ENCODE assay signal across 39 cellular contexts in the genomic region with DNA sequence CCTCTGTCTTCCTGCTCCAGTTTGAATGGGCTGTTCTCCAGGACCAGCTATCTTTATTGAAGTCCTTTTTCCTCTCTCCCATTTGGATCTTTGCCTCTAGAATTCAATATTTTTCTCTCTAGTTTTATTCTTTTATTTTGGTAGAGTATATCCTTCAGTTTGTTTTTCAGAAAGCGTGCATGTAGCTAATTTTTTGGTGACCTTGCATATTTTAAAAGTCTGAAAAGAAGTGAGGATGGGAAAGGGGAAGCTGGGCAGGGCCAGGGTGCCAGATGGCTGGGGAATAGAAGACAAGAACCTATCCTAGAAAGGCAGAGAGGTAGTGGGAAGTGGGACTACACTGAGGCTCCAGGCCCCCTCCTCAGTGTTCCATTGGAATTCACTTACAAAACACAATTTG.
"Had no signal": no experiment of that assay in that cellular context is flagged by ENCODE, and none has a peak within 500 bp of the region (broad histone marks: within the 10 kb centered on the region; RNA-seq: fewer than 3 reads in every experiment).

No MANE protein-coding gene starts in this region.

- H3K27me3 ChIP-seq: body of pancreas, cardiac muscle cell had no signal

- DNase-seq: activated B cell treated with CpG ODN at 0.5 μM for 24 hours; activated CD4-positive, alpha-beta memory T cell treated with anti-CD3 and anti-CD28 coated beads for 36 hours; activated CD4-positive, alpha-beta T cell treated with anti-CD3 and anti-CD28 coated beads for 4 hours; activated CD4-positive, alpha-beta T cell treated with anti-CD3 and anti-CD28 coated beads, Interleukin-2, amount 10 ng/mL, durations not matched to agents 24 days and 14 days; activated CD4-positive, alpha-beta T cell treated with anti-CD3 and anti-CD28 coated beads, Interleukin-2, amount 50 U/mL, for 1 hour; activated CD4-positive, alpha-beta T cell treated with anti-CD3 and anti-CD28 coated beads, Interleukin-2, amount 50 U/mL, for 4 hours; activated CD4-positive, CD25-positive, alpha-beta regulatory T cell treated with anti-CD3 and anti-CD28 coated beads, Interleukin-2, amount 50 U/mL, for 72 hours; activated CD8-positive, alpha-beta memory T cell treated with anti-CD3 and anti-CD28 coated beads, Interleukin-2, amount 50 U/mL, for 4 hours; activated CD8-positive, alpha-beta T cell treated with anti-CD3 and anti-CD28 coated beads for 36 hours; activated effector memory CD4-positive, alpha-beta T cell treated with anti-CD3 and anti-CD28 coated beads, Interleukin-2, amount 50 U/mL, for 16 hours; activated gamma-delta T cell treated with Interleukin-2 at 50 U/mL for 16 hours; activated naive CD4-positive, alpha-beta T cell; activated naive CD4-positive, alpha-beta T cell treated with anti-CD3 and anti-CD28 coated beads for 36 hours; activated naive CD4-positive, alpha-beta T cell treated with anti-CD3 and anti-CD28 coated beads, Interleukin-2, amount 50 U/mL, for 16 hours; activated naive CD8-positive, alpha-beta T cell treated with anti-CD3 and anti-CD28 coated beads for 36 hours; activated T-cell treated with anti-CD3 and anti-CD28 coated beads for 4 hours; activated T-cell treated with anti-CD3 and anti-CD28 coated beads, Interleukin-2, amount 50 U/mL, for 1 hour; activated T-cell treated with anti-CD3 and anti-CD28 coated beads, Interleukin-2, amount 50 U/mL, for 4 hours; activated T-cell treated with anti-CD3 and anti-CD28 coated beads, Interleukin-2, amount 50 U/mL, for 72 hours; adrenal gland; amniotic stem cell; aorta; body of pancreas; caudate nucleus; cerebellar nuclear complex; T-helper 1 cell; T-helper 2 cell; T-helper 9 cell had no signal

- H3K9me3 ChIP-seq: adrenal gland, body of pancreas had no signal

- H3K27ac ChIP-seq: adrenal gland, body of pancreas, cardiac muscle cell, VCaP had no signal

- H3K9me3 Mint-ChIP-seq: activated CD4-positive, alpha-beta memory T cell treated with anti-CD3 and anti-CD28 coated beads for 36 hours; activated CD8-positive, alpha-beta T cell treated with anti-CD3 and anti-CD28 coated beads for 36 hours; activated naive CD4-positive, alpha-beta T cell treated with anti-CD3 and anti-CD28 coated beads for 36 hours; activated T-cell treated with anti-CD3 and anti-CD28 coated beads, Interleukin-2, amount 50 U/mL, for 4 hours; activated T-helper 17 cell treated with anti-CD3 and anti-CD28 coated beads, Interleukin-2, amount 50 U/mL, for 72 hours; T-helper 1 cell treated with Interleukin-12 subunit alpha and Interleukin-12 subunit beta and Interleukin-4 antibody, amounts not matched to agents 30 μg/mL and 1 μg/mL, for 36 hours; T-helper 2 cell treated with Interferon-gamma antibody and Interleukin-4, amounts not matched to agents 5 μg/mL and 100 μg/mL, for 36 hours had no signal

- H3K27ac Mint-ChIP-seq: activated B cell treated with CpG ODN at 0.5 μM for 24 hours; activated CD4-positive, alpha-beta memory T cell treated with anti-CD3 and anti-CD28 coated beads for 36 hours; activated CD4-positive, alpha-beta T cell treated with anti-CD3 and anti-CD28 coated beads, Interleukin-2, amount 10 ng/mL, durations not matched to agents 24 days and 14 days; activated CD8-positive, alpha-beta T cell treated with anti-CD3 and anti-CD28 coated beads for 36 hours; activated naive CD4-positive, alpha-beta T cell treated with anti-CD3 and anti-CD28 coated beads for 36 hours; activated naive CD4-positive, alpha-beta T cell treated with anti-CD3 and anti-CD28 coated beads, Interleukin-2, amount 50 U/mL, for 72 hours; activated naive CD8-positive, alpha-beta T cell treated with anti-CD3 and anti-CD28 coated beads for 36 hours; activated T-cell treated with anti-CD3 and anti-CD28 coated beads, Interleukin-2, amount 50 U/mL, for 72 hours; activated T-helper 1 cell treated with anti-CD3 and anti-CD28 coated beads, Interleukin-12 subunit alpha, Interleukin-12 subunit beta, Interleukin-2, Interleukin-4 antibody, amounts not matched to agents 30 ng/mL and 10 ng/mL and 1 ng/mL, durations not matched to agents 14 hours and 24 hours and 36 hours; activated T-helper 17 cell treated with anti-CD3 and anti-CD28 coated beads, Interleukin-2, amount 50 U/mL, for 72 hours; T-helper 1 cell treated with Interleukin-12 subunit alpha and Interleukin-12 subunit beta and Interleukin-4 antibody, amounts not matched to agents 30 μg/mL and 1 μg/mL, for 36 hours; T-helper 2 cell treated with Interferon-gamma antibody and Interleukin-4, amounts not matched to agents 5 μg/mL and 100 μg/mL, for 36 hours had no signal

- H3K4me3 ChIP-seq: adrenal gland, body of pancreas, cardiac muscle cell had no signal

- H3K36me3 ChIP-seq: adrenal gland, cardiac muscle cell had no signal

- H3K4me1 Mint-ChIP-seq: activated CD4-positive, alpha-beta T cell treated with anti-CD3 and anti-CD28 coated beads, Interleukin-2, amount 10 ng/mL, durations not matched to agents 24 days and 14 days; activated naive CD8-positive, alpha-beta T cell treated with anti-CD3 and anti-CD28 coated beads for 36 hours; activated T-helper 17 cell treated with anti-CD3 and anti-CD28 coated beads, Interleukin-2, amount 50 U/mL, for 72 hours; central memory CD8-positive, alpha-beta T cell had no signal

- ATAC-seq: activated CD8-positive, alpha-beta T cell treated with anti-CD3 and anti-CD28 coated beads for 36 hours; activated naive CD4-positive, alpha-beta T cell treated with anti-CD3 and anti-CD28 coated beads, Interleukin-2, amount 50 U/mL, for 72 hours; activated T-cell treated with anti-CD3 and anti-CD28 coated beads, Interleukin-2, amount 50 U/mL, for 4 hours; activated T-cell treated with anti-CD3 and anti-CD28 coated beads, Interleukin-2, amount 50 U/mL, for 72 hours; activated T-helper 17 cell treated with anti-CD3 and anti-CD28 coated beads, Interleukin-2, amount 50 U/mL, for 72 hours; body of pancreas had no signal

- H3K4me3 Mint-ChIP-seq: activated B cell treated with CpG ODN at 0.5 μM for 24 hours; activated CD4-positive, alpha-beta memory T cell treated with anti-CD3 and anti-CD28 coated beads for 36 hours; activated CD4-positive, alpha-beta T cell treated with anti-CD3 and anti-CD28 coated beads, Interleukin-2, amount 10 ng/mL, durations not matched to agents 24 days and 14 days; activated CD8-positive, alpha-beta T cell treated with anti-CD3 and anti-CD28 coated beads for 36 hours; activated naive CD4-positive, alpha-beta T cell treated with anti-CD3 and anti-CD28 coated beads for 36 hours; activated naive CD8-positive, alpha-beta T cell treated with anti-CD3 and anti-CD28 coated beads for 36 hours; activated T-cell treated with anti-CD3 and anti-CD28 coated beads, Interleukin-2, amount 50 U/mL, for 4 hours; activated T-cell treated with anti-CD3 and anti-CD28 coated beads, Interleukin-2, amount 50 U/mL, for 72 hours; activated T-helper 1 cell treated with anti-CD3 and anti-CD28 coated beads, Interleukin-12 subunit alpha, Interleukin-12 subunit beta, Interleukin-2, Interleukin-4 antibody, amounts not matched to agents 30 ng/mL and 10 ng/mL and 1 ng/mL, durations not matched to agents 14 hours and 24 hours and 36 hours; activated T-helper 17 cell treated with anti-CD3 and anti-CD28 coated beads, Interleukin-2, amount 50 U/mL, for 72 hours; central memory CD8-positive, alpha-beta T cell; T-helper 1 cell treated with Interleukin-12 subunit alpha and Interleukin-12 subunit beta and Interleukin-4 antibody, amounts not matched to agents 30 μg/mL and 1 μg/mL, for 36 hours; T-helper 2 cell treated with Interferon-gamma antibody and Interleukin-4, amounts not matched to agents 5 μg/mL and 100 μg/mL, for 36 hours had no signal

- H3K4me1 ChIP-seq: adrenal gland, body of pancreas had no signal

- FAIRE-seq: astrocyte, bronchial epithelial cell, TTC549 had no signal
